20 cellular contexts compared by ENCODE assay signal in the genomic region with DNA sequence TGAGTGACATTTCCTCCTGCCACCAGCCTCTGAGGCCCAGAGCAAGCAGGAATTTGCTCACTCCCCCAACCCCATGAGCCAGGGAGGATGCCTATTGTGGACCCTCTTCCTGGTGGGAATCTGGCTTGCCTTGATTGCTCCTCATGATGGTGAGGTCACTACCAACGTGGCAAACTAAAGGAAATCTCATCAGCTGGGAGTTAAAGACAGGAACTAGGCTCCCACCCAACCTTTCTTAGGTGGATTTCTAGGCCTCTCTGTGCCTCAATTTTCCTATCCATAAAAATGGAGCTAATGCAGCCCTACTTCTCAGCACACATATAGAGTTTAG. TPM values are rescaled to one million over a fixed set of nuclear protein-coding genes. Genes with fewer than 3 reads are reported as not detected.
DNase-seq lines count a peak whose midpoint lies in the region; ATAC-seq, FAIRE-seq and TF ChIP-seq lines count a peak whose summit lies in the region.
"Had no signal": no experiment of that assay in that cellular context is flagged by ENCODE, and none has a peak within 500 bp of the region (broad histone marks: within the 10 kb centered on the region; RNA-seq: fewer than 3 reads in every experiment).

No MANE protein-coding gene starts in this region.

- DNase-seq in Peyer's patch (no peak), bronchial epithelial cell (ENCODE audit: low read depth) (no peak), pancreas (no peak), dedifferentiated amniotic fluid mesenchymal stem cell (ENCODE audit: extremely low spot score) (no peak)
- DNase-seq: effector CD4-positive, alpha-beta T cell; GDM1; natural killer cell; NCI-H2029 treated with DMSO at 0.1 percent for 48 hours; NCI-H446 treated with DMSO at 0.1 percent for 48 hours; NK-92 treated with Interleukin-12 subunit alpha and Interleukin-12 subunit beta, amount 100 ng/mL, for 24 hours; psoas muscle; upper lobe of left lung had no signal

- H3K4me3 ChIP-seq in Peyer's patch (peak overlapping the region in 2 of 4 donors; percentile 54 to 78), bronchial epithelial cell (ENCODE audit: low read depth, low read length) (no peak overlapping the region), pancreas (no peak overlapping the region)
- H3K4me3 ChIP-seq: GM12878, psoas muscle, upper lobe of left lung had no signal

- intact Hi-C loops in pancreas (cut with DNase I) = no loop called here

- H3K27me3 ChIP-seq in Peyer's patch = no peaks in the 10 kb centered on the region
- H3K27me3 ChIP-seq in bronchial epithelial cell (ENCODE audit: control insufficient read depth, insufficient read depth, low read length) = no peaks in the 10 kb centered on the region
- no peaks in the 10 kb centered on the region for H3K27me3 ChIP-seq in pancreas

- H3K36me3 ChIP-seq in Peyer's patch = peaks cover 0 to 14% (median 0%) of the 10 kb centered on the region in 3 donors
- no peaks in the 10 kb centered on the region for H3K36me3 ChIP-seq in bronchial epithelial cell (ENCODE audit: control insufficient read depth, insufficient read depth, low read length)
- no peaks in the 10 kb centered on the region for H3K36me3 ChIP-seq in pancreas
- H3K36me3 ChIP-seq: upper lobe of left lung had no signal

- TF ChIP-seq CTCF in Peyer's patch (IDR thresholded peaks at IDR 0.05) (no peak), bronchial epithelial cell (IDR thresholded peaks at IDR 0.05; ENCODE audit: insufficient read depth, low read length, severe bottlenecking) (no peak), pancreas (IDR thresholded peaks at IDR 0.05) (no peak)

- 27 to 42% methylated on average over 1 of the region's 1 CpG for WGBS in pancreas, 2 donors

- peaks cover 0 to 12% (median 0%) of the 10 kb centered on the region in 4 donors for H3K4me1 ChIP-seq in Peyer's patch
- H3K4me1 ChIP-seq in pancreas = peaks cover 0 to 14% (median 12%) of the 10 kb centered on the region in 3 donors
- H3K4me1 ChIP-seq: psoas muscle had no signal

- peak overlapping the region in 3 of 4 donors; percentile 83 to 98 (median 95) for H3K27ac ChIP-seq in Peyer's patch
- peak overlapping the region in 3 of 4 donors; percentile 14 to 72 (median 64) for H3K27ac ChIP-seq in pancreas
- H3K27ac ChIP-seq: psoas muscle had no signal

- peak; percentile 70 for FAIRE-seq in bronchial epithelial cell (lab: Jason Lieb, UNC)
- FAIRE-seq in pancreas (lab: Jason Lieb, UNC) = no peak
- FAIRE-seq: GM12878, islet of Langerhans, TTC549 had no signal

- no peak for TF ChIP-seq POLR2A in Peyer's patch (IDR thresholded peaks at IDR 0.05)

- ATAC-seq in pancreas (no peak), HG03045 (IDR thresholded peaks at IDR 0.05; ENCODE audit: unreplicated experiment) (no peak), GM18870 (IDR thresholded peaks at IDR 0.05; ENCODE audit: unreplicated experiment) (no peak)
- ATAC-seq: GM12878; psoas muscle; stimulated activated memory B cell treated with anti-CD40 and anti-IgM and Interleukin-4, amounts not matched to agents 10 μg/mL and 1 μg/mL and 100 μg/mL, for 72 hours had no signal

- H3K9me3 ChIP-seq in Peyer's patch (no peaks in the 10 kb centered on the region), pancreas (no peaks in the 10 kb centered on the region)
- H3K9me3 ChIP-seq: psoas muscle, upper lobe of left lung had no signal

RNA-seq across cellular contexts. Expression of gene B3GNT3, which starts 1.9 kb away (rescaled TPM):
- total RNA-seq in Peyer's patch (100 to 1,000 TPM in 3 of 4 donors, 10 to 100 TPM in 1; 13.2 to 154 (median 127) TPM), bronchial epithelial cell (11.6 and 27.4 TPM in 2 replicates), pancreas (1 to 10 TPM; 2.1 to 6.0 (median 3.9) TPM)
- polyA plus RNA-seq in pancreas = 1 to 10 TPM; 1.7 to 2.6 TPM
- total RNA-seq: GM12878, lung microvascular endothelial cell, natural killer cell had no signal
- polyA plus RNA-seq: BJ, GM12878 had no signal

RNA-seq across cellular contexts. Expression of gene INSL3, which starts 24.5 kb away (rescaled TPM):
- total RNA-seq in Peyer's patch (not detected), bronchial epithelial cell (not detected in 2 replicates), pancreas (not detected)
- polyA plus RNA-seq in pancreas = not detected
- total RNA-seq: lung microvascular endothelial cell, psoas muscle had no signal
- polyA plus RNA-seq: psoas muscle had no signal

RNA-seq across cellular contexts. Expression of gene FCHO1, which starts 45.5 kb away (rescaled TPM):
- total RNA-seq in Peyer's patch (10 to 100 TPM in 1 of 4 donors, 1 to 10 TPM in 3; 2.3 to 41.3 (median 5.3) TPM), bronchial epithelial cell (0.26 and 0.90 TPM in 2 replicates), pancreas (1 to 10 TPM in 3 of 6 donors, under 1 TPM in 3; 0.43 to 2.5 (median 1.2) TPM)
- polyA plus RNA-seq in pancreas = 1 to 10 TPM; 1.3 to 1.4 TPM

RNA-seq across cellular contexts. Expression of gene JAK3, which starts 51.0 kb away (rescaled TPM):
- total RNA-seq in Peyer's patch = 10 to 100 TPM in 1 of 4 donors, 1 to 10 TPM in 3; 4.0 to 32.2 (median 5.4) TPM
- 0.26 TPM in 2 replicates for total RNA-seq in bronchial epithelial cell
- total RNA-seq in pancreas = 1 to 10 TPM; 1.1 to 6.6 (median 1.7) TPM
- 1 to 10 TPM; 2.9 to 4.3 TPM for polyA plus RNA-seq in pancreas
